Comparison of ENCODE assay signal across 20 cellular contexts in the genomic region with DNA sequence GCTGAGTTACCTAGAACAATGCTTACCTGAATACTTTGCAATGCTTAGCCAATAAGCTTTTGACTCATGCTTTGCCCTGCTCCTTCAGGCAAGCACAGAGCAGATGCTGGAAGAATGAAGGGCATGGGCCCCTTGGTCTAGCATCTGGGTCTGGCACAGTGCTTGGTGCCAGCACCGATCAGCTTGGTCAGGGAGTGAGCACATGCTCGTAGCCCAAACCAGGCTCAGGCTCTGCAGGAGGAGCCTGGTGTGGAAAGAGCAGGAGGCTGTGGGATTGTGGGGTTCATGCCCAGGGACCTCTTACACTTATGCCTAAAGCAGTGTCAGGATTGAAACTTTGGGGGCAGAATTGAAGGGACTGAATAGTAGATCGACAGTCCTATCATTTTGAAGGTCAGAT.
DNase-seq lines count a peak whose midpoint lies in the region; ATAC-seq and TF ChIP-seq lines count a peak whose summit lies in the region.
"Had no signal": no experiment of that assay in that cellular context is flagged by ENCODE, and none has a peak within 500 bp of the region (broad histone marks: within the 10 kb centered on the region; RNA-seq: fewer than 3 reads in every experiment).

No MANE protein-coding gene starts in this region.

- H3K4me1 ChIP-seq in mesendoderm (ENCODE audit: control insufficient read depth, low read depth, low read length) (no peaks in the 10 kb centered on the region), upper lobe of right lung (no peaks in the 10 kb centered on the region), osteoblast (ENCODE audit: insufficient read depth, low read length) (no peaks in the 10 kb centered on the region), adrenal gland (replicated peaks in 1 of 2) (no peaks in the 10 kb centered on the region)
- H3K4me1 ChIP-seq: Caco-2 had no signal

- H3K9me3 Mint-ChIP-seq in brain, result no peaks in the 10 kb centered on the region
- no peaks in the 10 kb centered on the region for H3K9me3 Mint-ChIP-seq in osteocyte (ENCODE audit: unreplicated experiment)
- H3K9me3 Mint-ChIP-seq: CD8-positive, alpha-beta T cell had no signal

- H3K79me2 ChIP-seq in mesendoderm (ENCODE audit: control insufficient read depth, insufficient read depth, low read length), result no peaks in the 10 kb centered on the region
- no peaks in the 10 kb centered on the region for H3K79me2 ChIP-seq in osteoblast (ENCODE audit: insufficient read depth, low read length)

- no peaks in the 10 kb centered on the region for H3K79me1 ChIP-seq in mesendoderm (ENCODE audit: low read length)

- H4K8ac ChIP-seq in mesendoderm (ENCODE audit: low read depth, low read length), result no peak overlapping the region

- peak overlapping the region; percentile 18 for H2AK5ac ChIP-seq in mesendoderm (ENCODE audit: low read length)

- peak overlapping the region in 3 of 5 experiments; percentile 37 to 84 (median 83) for H3K27ac Mint-ChIP-seq in brain
- no peak overlapping the region for H3K27ac Mint-ChIP-seq in osteocyte (ENCODE audit: unreplicated experiment)
- H3K27ac Mint-ChIP-seq: B cell; CD4-positive, CD25-positive, alpha-beta regulatory T cell; CD8-positive, alpha-beta T cell had no signal

- no peak overlapping the region for H3K56ac ChIP-seq in mesendoderm (ENCODE audit: low read length)

- no peak overlapping the region for H2BK120ac ChIP-seq in mesendoderm (ENCODE audit: low read depth, low read length)

- H3K4me1 Mint-ChIP-seq in brain (peaks cover 37% of the 10 kb centered on the region), osteocyte (ENCODE audit: unreplicated experiment) (peaks cover 14% of the 10 kb centered on the region)
- H3K4me1 Mint-ChIP-seq: B cell; CD4-positive, CD25-positive, alpha-beta regulatory T cell had no signal

- H3K27me3 Mint-ChIP-seq in brain, result no peaks in the 10 kb centered on the region
- no peaks in the 10 kb centered on the region for H3K27me3 Mint-ChIP-seq in osteocyte (ENCODE audit: unreplicated experiment)
- H3K27me3 Mint-ChIP-seq: B cell; CD4-positive, CD25-positive, alpha-beta regulatory T cell had no signal

- DNase-seq in mesendoderm (no peak), osteocyte (ENCODE audit: extremely low spot score, unreplicated experiment) (peak; percentile 63), upper lobe of right lung (no peak), osteoblast (ENCODE audit: insufficient read length, low spot score, missing footprints) (no peak), adrenal gland (no peak)
- DNase-seq: Caco-2; CD4-positive, CD25-positive, alpha-beta regulatory T cell; CD8-positive, alpha-beta T cell; DMS153; DND-41; GOT3; H7; HCEC 1CT had no signal

- H2BK15ac ChIP-seq in mesendoderm (replicated peaks; ENCODE audit: low read depth), result no peak overlapping the region

- H3K4ac ChIP-seq in mesendoderm (ENCODE audit: low read depth, low read length), result no peak overlapping the region

- ATAC-seq in upper lobe of right lung (peak; percentile 24), GM18520 (IDR thresholded peaks at IDR 0.05; ENCODE audit: unreplicated experiment) (no peak), GM21515 (IDR thresholded peaks at IDR 0.05; ENCODE audit: unreplicated experiment) (no peak)
- ATAC-seq: CD8-positive, alpha-beta T cell had no signal

- WGBS in mesendoderm (ENCODE audit: extremely low coverage, insufficient coverage, low lambda C conversion rate), result no CpG with 5 or more reads among the region's 3 CpGs
- WGBS in adrenal gland, 4 donors, result 66 to 90% (median 86%) methylated on average over 3 of the region's 3 CpGs

- no peak overlapping the region for H2BK5ac ChIP-seq in mesendoderm (ENCODE audit: low read length)

- H2AFZ ChIP-seq in osteoblast (ENCODE audit: low read length), result no peak overlapping the region

- H3K4me3 ChIP-seq in mesendoderm (ENCODE audit: low read length) (no peak overlapping the region), upper lobe of right lung (no peak overlapping the region), osteoblast (ENCODE audit: insufficient read depth, low read length) (no peak overlapping the region), adrenal gland (no peak overlapping the region)
- H3K4me3 ChIP-seq: BLaER1 had no signal

- no peak for TF ChIP-seq POLR2A in adrenal gland (IDR thresholded peaks at IDR 0.05)

- peaks cover under 1% of the 10 kb centered on the region for H3K36me3 Mint-ChIP-seq in brain
- no peaks in the 10 kb centered on the region for H3K36me3 Mint-ChIP-seq in osteocyte (ENCODE audit: unreplicated experiment)
- H3K36me3 Mint-ChIP-seq: CD4-positive, CD25-positive, alpha-beta regulatory T cell; CD8-positive, alpha-beta T cell had no signal

- H4K5ac ChIP-seq in mesendoderm (ENCODE audit: low read length), result no peak overlapping the region

- H3K27ac ChIP-seq in mesendoderm (ENCODE audit: low read depth, low read length) (no peak overlapping the region), upper lobe of right lung (no peak overlapping the region), osteoblast (ENCODE audit: low read depth, low read length) (no peak overlapping the region), adrenal gland (no peak overlapping the region)
- H3K27ac ChIP-seq: 22Rv1, BLaER1, C4-2B had no signal

- no peak overlapping the region for H3K9ac ChIP-seq in mesendoderm (ENCODE audit: low read length)
- H3K9ac ChIP-seq: BLaER1 had no signal

- H3K36me3 ChIP-seq in mesendoderm (ENCODE audit: control insufficient read depth, insufficient read depth, low read length) (no peaks in the 10 kb centered on the region), upper lobe of right lung (no peaks in the 10 kb centered on the region), osteoblast (ENCODE audit: insufficient read depth, low read length) (no peaks in the 10 kb centered on the region), adrenal gland (replicated peaks in 1 of 2) (no peaks in the 10 kb centered on the region)
- H3K36me3 ChIP-seq: BLaER1 had no signal

- H3K27me3 ChIP-seq in mesendoderm (ENCODE audit: insufficient read depth, low read length, poor library complexity) (no peaks in the 10 kb centered on the region), upper lobe of right lung (no peaks in the 10 kb centered on the region), osteoblast (ENCODE audit: insufficient read depth, low read length) (no peaks in the 10 kb centered on the region), adrenal gland (no peaks in the 10 kb centered on the region)
- H3K27me3 ChIP-seq: BLaER1 had no signal

- no peaks in the 10 kb centered on the region for H3K9me3 ChIP-seq in upper lobe of right lung
- H3K9me3 ChIP-seq in osteoblast (ENCODE audit: low read depth, low read length), result no peaks in the 10 kb centered on the region
- no peaks in the 10 kb centered on the region for H3K9me3 ChIP-seq in adrenal gland (replicated peaks in 1 of 3)
- H3K9me3 ChIP-seq: Caco-2 had no signal

- H3K23ac ChIP-seq in mesendoderm (ENCODE audit: low read length), result no peak overlapping the region

- H4K20me1 ChIP-seq in osteoblast (ENCODE audit: insufficient read depth, low read length), result no peaks in the 10 kb centered on the region
- H4K20me1 ChIP-seq: BLaER1 had no signal

- no peak for TF ChIP-seq CTCF in brain (conservative IDR thresholded peaks at IDR 0.05)
- no peak for TF ChIP-seq CTCF in osteocyte (IDR thresholded peaks at IDR 0.05)
- TF ChIP-seq CTCF in upper lobe of right lung (IDR thresholded peaks at IDR 0.05), result no peak
- no peak for TF ChIP-seq CTCF in osteoblast (IDR thresholded peaks at IDR 0.05; ENCODE audit: extremely low read depth, low read depth, low read length)
- no peak for TF ChIP-seq CTCF in adrenal gland (IDR thresholded peaks at IDR 0.05)

- H3K4me3 Mint-ChIP-seq in brain (no peak overlapping the region), osteocyte (ENCODE audit: unreplicated experiment) (no peak overlapping the region)
- H3K4me3 Mint-ChIP-seq: B cell; CD4-positive, CD25-positive, alpha-beta regulatory T cell; CD8-positive, alpha-beta T cell had no signal

- H3K4me2 ChIP-seq in mesendoderm (ENCODE audit: low read length) (no peak overlapping the region), osteoblast (ENCODE audit: insufficient read depth, low read length) (no peak overlapping the region)
- H3K4me2 ChIP-seq: BLaER1 had no signal

- intact Hi-C loops in upper lobe of right lung (cut with DNase I) (no loop called here), adrenal gland (cut with DNase I) (no loop called here)

- H3K18ac ChIP-seq in mesendoderm (ENCODE audit: low read length), result no peak overlapping the region
